In the genomic region with DNA sequence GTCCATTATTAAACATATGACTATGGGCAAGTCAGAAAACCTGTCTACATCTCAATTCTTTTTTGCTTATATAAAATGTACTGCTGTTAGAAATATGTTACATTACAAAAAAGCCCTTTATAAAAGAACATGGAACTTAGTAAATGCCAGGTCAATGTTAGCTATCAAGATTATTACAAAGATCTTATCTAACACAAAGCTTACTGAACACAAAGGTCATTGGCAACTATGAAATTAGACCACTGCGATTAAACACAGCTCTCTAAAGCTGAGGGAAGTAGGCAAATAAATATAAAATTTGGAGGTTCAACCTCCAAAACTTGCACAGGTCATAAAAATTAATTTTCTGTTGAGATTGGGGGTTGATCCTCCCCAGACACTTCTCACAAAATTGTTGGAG, we compare ENCODE assay signal across 28 cellular contexts.
"Had no signal": no experiment of that assay in that cellular context is flagged by ENCODE, and none has a peak within 500 bp of the region (broad histone marks: within the 10 kb centered on the region; RNA-seq: fewer than 3 reads in every experiment).

No MANE protein-coding gene starts in this region.

- H3K4me1 Mint-ChIP-seq: stimulated activated effector memory CD8-positive, alpha-beta T cell treated with anti-CD3 and anti-CD28 coated beads, Interleukin-12 subunit alpha, Interleukin-12 subunit beta, amount 100 ng/mL, for 72 hours; stimulated activated memory B cell treated with anti-CD40 and anti-IgM and Interleukin-4, amounts not matched to agents 10 μg/mL and 1 μg/mL and 100 μg/mL, for 72 hours; stimulated activated naive B cell treated with anti-CD40 and anti-IgM and Interleukin-4, amounts not matched to agents 10 μg/mL and 1 μg/mL and 100 μg/mL, for 72 hours; stimulated activated naive CD8-positive, alpha-beta T cell treated with anti-CD3 and anti-CD28 coated beads, Interleukin-15, amount 100 ng/mL, for 72 hours had no signal

- H3K4me3 ChIP-seq: stomach, suprapubic skin, testis, thoracic aorta, thyroid gland, tibial artery, tibial nerve, transverse colon, upper lobe of left lung, upper lobe of right lung, uterus, vagina had no signal

- H3K4me1 ChIP-seq: suprapubic skin, testis, thyroid gland, tibial artery, tibial nerve, transverse colon, upper lobe of left lung, upper lobe of right lung, uterus, vagina had no signal

- ATAC-seq: stimulated activated effector memory CD8-positive, alpha-beta T cell treated with anti-CD3 and anti-CD28 coated beads, Interleukin-12 subunit alpha, Interleukin-12 subunit beta, amount 100 ng/mL, for 72 hours; stimulated activated memory B cell treated with anti-CD40 and anti-IgM and Interleukin-4, amounts not matched to agents 10 μg/mL and 1 μg/mL and 100 μg/mL, for 72 hours; stimulated activated naive B cell treated with anti-CD40 and anti-IgM and Interleukin-4, amounts not matched to agents 10 μg/mL and 1 μg/mL and 100 μg/mL, for 72 hours; stimulated activated naive CD8-positive, alpha-beta T cell treated with anti-CD3 and anti-CD28 coated beads, Interleukin-15, amount 100 ng/mL, for 72 hours; stimulated activated naive CD8-positive, alpha-beta T cell treated with anti-CD3 and anti-CD28 coated beads, Interleukin-15, Interleukin-2, amounts not matched to agents 100 U/mL and 50 U/mL, for 24 hours; upper lobe of right lung had no signal

- H3K4me3 Mint-ChIP-seq: stimulated activated effector memory CD8-positive, alpha-beta T cell treated with anti-CD3 and anti-CD28 coated beads, Interleukin-12 subunit alpha, Interleukin-12 subunit beta, amount 100 ng/mL, for 72 hours; stimulated activated memory B cell treated with anti-CD40 and anti-IgM and Interleukin-4, amounts not matched to agents 10 μg/mL and 1 μg/mL and 100 μg/mL, for 72 hours; stimulated activated naive B cell treated with anti-CD40 and anti-IgM and Interleukin-4, amounts not matched to agents 10 μg/mL and 1 μg/mL and 100 μg/mL, for 72 hours; stimulated activated naive CD8-positive, alpha-beta T cell treated with anti-CD3 and anti-CD28 coated beads, Interleukin-15, amount 100 ng/mL, for 72 hours; stimulated activated naive CD8-positive, alpha-beta T cell treated with anti-CD3 and anti-CD28 coated beads, Interleukin-15, Interleukin-2, amounts not matched to agents 100 ng/mL and 50 ng/mL, for 24 hours; type B pancreatic cell had no signal

- DNase-seq: stimulated activated CD4-positive, alpha-beta T cell treated with anti-CD3 and anti-CD28 coated beads, Interleukin-2, amount 100 ng/mL, for 48 hours; stimulated activated CD4-positive, alpha-beta T cell treated with anti-CD3 and anti-CD28 coated beads, Interleukin-4, amount 100 ng/mL, for 1 hour; stimulated activated CD4-positive, alpha-beta T cell treated with anti-CD3 and anti-CD28 coated beads, Interleukin-4, amount 100 ng/mL, for 24 hours; stimulated activated CD4-positive, alpha-beta T cell treated with anti-CD3 and anti-CD28 coated beads, Interleukin-4, amount 100 ng/mL, for 4 hours; stimulated activated CD8-positive, alpha-beta memory T cell treated with anti-CD3 and anti-CD28 coated beads, Interleukin-4, amount 100 ng/mL, for 48 hours; stimulated activated naive B cell treated with anti-CD40 and anti-IgM and Interleukin-4, amounts not matched to agents 10 μg/mL and 1 μg/mL and 100 μg/mL, for 72 hours; stimulated activated naive CD4-positive, alpha-beta T cell; stimulated activated naive CD4-positive, alpha-beta T cell treated with Interleukin-2 at 50 U/mL for 16 hours; stimulated activated naive CD8-positive, alpha-beta T cell treated with anti-CD3 and anti-CD28 coated beads, Interleukin-15, amount 100 ng/mL, for 72 hours; stimulated activated naive CD8-positive, alpha-beta T cell treated with anti-CD3 and anti-CD28 coated beads, Interleukin-15, Interleukin-2, amounts not matched to agents 100 U/mL and 50 U/mL, for 24 hours; stomach; substantia nigra; testis; thyroid gland; tibial artery; transverse colon; trophoblast cell; upper lobe of left lung; upper lobe of right lung; uterus had no signal

- H3K27me3 ChIP-seq: stomach, suprapubic skin, testis, thyroid gland, tibial artery, tibial nerve, transverse colon, upper lobe of left lung, upper lobe of right lung, uterus, vagina had no signal

- H3K36me3 ChIP-seq: stomach, suprapubic skin, thoracic aorta, thyroid gland, tibial artery, tibial nerve, transverse colon, upper lobe of left lung, upper lobe of right lung, uterus, vagina had no signal

- H3K9me3 ChIP-seq: stomach, suprapubic skin, testis, thoracic aorta, thyroid gland, tibial artery, tibial nerve, transverse colon, upper lobe of left lung, upper lobe of right lung, uterus, vagina had no signal

- H3K27me3 Mint-ChIP-seq: stimulated activated memory B cell treated with anti-CD40 and anti-IgM and Interleukin-4, amounts not matched to agents 10 μg/mL and 1 μg/mL and 100 μg/mL, for 72 hours; stimulated activated naive B cell treated with anti-CD40 and anti-IgM and Interleukin-4, amounts not matched to agents 10 μg/mL and 1 μg/mL and 100 μg/mL, for 72 hours; stimulated activated naive CD8-positive, alpha-beta T cell treated with anti-CD3 and anti-CD28 coated beads, Interleukin-15, amount 100 ng/mL, for 72 hours; stimulated activated naive CD8-positive, alpha-beta T cell treated with anti-CD3 and anti-CD28 coated beads, Interleukin-15, Interleukin-2, amounts not matched to agents 100 ng/mL and 50 ng/mL, for 24 hours; type B pancreatic cell had no signal

- H3K9me3 Mint-ChIP-seq: stimulated activated memory B cell treated with anti-CD40 and anti-IgM and Interleukin-4, amounts not matched to agents 10 μg/mL and 1 μg/mL and 100 μg/mL, for 72 hours; stimulated activated naive B cell treated with anti-CD40 and anti-IgM and Interleukin-4, amounts not matched to agents 10 μg/mL and 1 μg/mL and 100 μg/mL, for 72 hours; stimulated activated naive CD8-positive, alpha-beta T cell treated with anti-CD3 and anti-CD28 coated beads, Interleukin-15, Interleukin-2, amounts not matched to agents 100 ng/mL and 50 ng/mL, for 24 hours; type B pancreatic cell had no signal

- H3K27ac ChIP-seq: stomach, suprapubic skin, testis, thoracic aorta, thyroid gland, tibial artery, tibial nerve, transverse colon, upper lobe of left lung, upper lobe of right lung, uterus, vagina had no signal

- H3K36me3 Mint-ChIP-seq: stimulated activated effector memory CD8-positive, alpha-beta T cell treated with anti-CD3 and anti-CD28 coated beads, Interleukin-12 subunit alpha, Interleukin-12 subunit beta, amount 100 ng/mL, for 72 hours; stimulated activated memory B cell treated with anti-CD40 and anti-IgM and Interleukin-4, amounts not matched to agents 10 μg/mL and 1 μg/mL and 100 μg/mL, for 72 hours; stimulated activated naive B cell treated with anti-CD40 and anti-IgM and Interleukin-4, amounts not matched to agents 10 μg/mL and 1 μg/mL and 100 μg/mL, for 72 hours; type B pancreatic cell had no signal

- H3K27ac Mint-ChIP-seq: stimulated activated effector memory CD8-positive, alpha-beta T cell treated with anti-CD3 and anti-CD28 coated beads, Interleukin-12 subunit alpha, Interleukin-12 subunit beta, amount 100 ng/mL, for 72 hours; stimulated activated memory B cell treated with anti-CD40 and anti-IgM and Interleukin-4, amounts not matched to agents 10 μg/mL and 1 μg/mL and 100 μg/mL, for 72 hours; stimulated activated naive B cell treated with anti-CD40 and anti-IgM and Interleukin-4, amounts not matched to agents 10 μg/mL and 1 μg/mL and 100 μg/mL, for 72 hours; stimulated activated naive CD8-positive, alpha-beta T cell treated with anti-CD3 and anti-CD28 coated beads, Interleukin-15, amount 100 ng/mL, for 72 hours; stimulated activated naive CD8-positive, alpha-beta T cell treated with anti-CD3 and anti-CD28 coated beads, Interleukin-15, Interleukin-2, amounts not matched to agents 100 ng/mL and 50 ng/mL, for 24 hours; type B pancreatic cell had no signal
